8 cellular contexts compared by ENCODE assay signal in genomic region chr1:89198500-89199072, GRCh38. TPM values are rescaled to one million over a fixed set of nuclear protein-coding genes. Genes with fewer than 3 reads are reported as not detected.
A peak's percentile ranks its signal among the peaks of the same experiment; 100 is the strongest.
DNase-seq lines count a peak whose midpoint lies in the region; ATAC-seq, FAIRE-seq and TF ChIP-seq lines count a peak whose summit lies in the region.

A gene with protein sequence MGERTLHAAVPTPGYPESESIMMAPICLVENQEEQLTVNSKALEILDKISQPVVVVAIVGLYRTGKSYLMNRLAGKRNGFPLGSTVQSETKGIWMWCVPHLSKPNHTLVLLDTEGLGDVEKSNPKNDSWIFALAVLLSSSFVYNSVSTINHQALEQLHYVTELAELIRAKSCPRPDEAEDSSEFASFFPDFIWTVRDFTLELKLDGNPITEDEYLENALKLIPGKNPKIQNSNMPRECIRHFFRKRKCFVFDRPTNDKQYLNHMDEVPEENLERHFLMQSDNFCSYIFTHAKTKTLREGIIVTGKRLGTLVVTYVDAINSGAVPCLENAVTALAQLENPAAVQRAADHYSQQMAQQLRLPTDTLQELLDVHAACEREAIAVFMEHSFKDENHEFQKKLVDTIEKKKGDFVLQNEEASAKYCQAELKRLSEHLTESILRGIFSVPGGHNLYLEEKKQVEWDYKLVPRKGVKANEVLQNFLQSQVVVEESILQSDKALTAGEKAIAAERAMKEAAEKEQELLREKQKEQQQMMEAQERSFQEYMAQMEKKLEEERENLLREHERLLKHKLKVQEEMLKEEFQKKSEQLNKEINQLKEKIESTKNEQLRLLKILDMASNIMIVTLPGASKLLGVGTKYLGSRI (minus strand): TSS chr1:89198942. CDS start chr1:89198834, 108 bp downstream.

- TF ChIP-seq POLR2A in tibial nerve (IDR thresholded peaks at IDR 0.05): no peak

- H3K4me3 ChIP-seq in fibroblast of lung (replicated peaks in 1 of 4; ENCODE audit: control extremely low read depth in 1 of 4, insufficient read depth in 1 of 4, low read depth in 3 of 4, low read length in 4 of 4) (peak within 1 kb of the TSS; percentile 37 to 66 (median 50)), pancreas (peak within 1 kb of the TSS in 2 of 4 donors; percentile 24 to 47), tibial nerve (peak within 1 kb of the TSS; percentile 27 to 64 (median 46)), BE2C (ENCODE audit: low read depth, low read length) (no peak within 1 kb of the TSS)

- peaks cover 8 to 20% (median 11%) of the 10 kb centered on the region in 3 donors for H3K27me3 Mint-ChIP-seq in CD14-positive monocyte (ENCODE audit: low read depth in 3 of 3)

- H3K4me1 ChIP-seq in fibroblast of lung (ENCODE audit: control insufficient read depth, extremely low read depth, insufficient read depth, low read length): no peaks in the 10 kb centered on the region
- peaks cover 0 to 3% (median 0%) of the 10 kb centered on the region in 3 donors for H3K4me1 ChIP-seq in pancreas
- H3K4me1 ChIP-seq in tibial nerve: peaks cover 0 to 47% (median 5%) of the 10 kb centered on the region in 4 donors
- no peaks in the 10 kb centered on the region for H3K4me1 ChIP-seq in BE2C

- no peak within 1 kb of the TSS for H3K9ac ChIP-seq in fibroblast of lung (ENCODE audit: insufficient read depth, low read length)

- H3K9me3 ChIP-seq in fibroblast of lung (ENCODE audit: control insufficient read depth, insufficient read depth, low read depth, low read length) (no peaks in the 10 kb centered on the region), pancreas (no peaks in the 10 kb centered on the region), tibial nerve (no peaks in the 10 kb centered on the region), BE2C (no peaks in the 10 kb centered on the region)

- FAIRE-seq in pancreas (lab: Jason Lieb, UNC): no peak

- H3K27ac ChIP-seq in fibroblast of lung (ENCODE audit: insufficient read depth, low read length): no peak within 1 kb of the TSS
- H3K27ac ChIP-seq in pancreas: peak within 1 kb of the TSS in 2 of 4 donors; percentile 2 to 36
- peak within 1 kb of the TSS; percentile 24 to 88 (median 71) for H3K27ac ChIP-seq in tibial nerve

- H3K36me3 ChIP-seq in fibroblast of lung (ENCODE audit: control insufficient read depth, insufficient read depth, low read length): no peaks in the 10 kb centered on the region
- no peaks in the 10 kb centered on the region for H3K36me3 ChIP-seq in pancreas
- H3K36me3 ChIP-seq in tibial nerve: peaks cover 0 to 6% (median 0%) of the 10 kb centered on the region in 3 donors
- H3K36me3 ChIP-seq in BE2C: no peaks in the 10 kb centered on the region

- peak within 1 kb of the TSS; percentile 61 for H3K4me2 ChIP-seq in fibroblast of lung (ENCODE audit: extremely low read depth, insufficient read depth, low read length)

- H2AFZ ChIP-seq in fibroblast of lung (ENCODE audit: low read length): peak within 1 kb of the TSS; percentile 61

- peak in 1 of 2 donors; percentile 72 for TF ChIP-seq EP300 in tibial nerve (IDR thresholded peaks at IDR 0.05)

- peak in 3 of 4 donors; percentile 61 to 83 (median 76) for ATAC-seq in pancreas

- H3K27ac Mint-ChIP-seq in CD14-positive monocyte: peak within 1 kb of the TSS; percentile 81 to 93 (median 89)

- H3K4me3 Mint-ChIP-seq in CD14-positive monocyte: peak within 1 kb of the TSS; percentile 94 to 100

- H3K9me3 Mint-ChIP-seq in CD14-positive monocyte: peaks cover 0 to 4% (median 0%) of the 10 kb centered on the region in 7 donors

- no peaks in the 10 kb centered on the region for H4K20me1 ChIP-seq in fibroblast of lung (ENCODE audit: control insufficient read depth, extremely low read depth, insufficient read depth, low read length)

- H3K36me3 Mint-ChIP-seq in CD14-positive monocyte: peaks cover 13 to 35% of the 10 kb centered on the region in 2 donors

- intact Hi-C loops in CD14-positive monocyte (cut with micrococcal nuclease): loop anchor here in 1 of 2 donors (5.0 kb wide), 1 partner anchor 154 kb away; no protein-coding TSS in a partner anchor
- intact Hi-C loops in pancreas (cut with DNase I): no loop called here

- no peaks in the 10 kb centered on the region for H3K79me2 ChIP-seq in fibroblast of lung (ENCODE audit: control insufficient read depth, insufficient read depth, low read length)

- no peaks in the 10 kb centered on the region for H3K27me3 ChIP-seq in fibroblast of lung (ENCODE audit: control insufficient read depth, insufficient read depth, low read length)
- peaks cover 0 to 5% (median 0%) of the 10 kb centered on the region in 4 donors for H3K27me3 ChIP-seq in pancreas
- H3K27me3 ChIP-seq in tibial nerve: no peaks in the 10 kb centered on the region
- no peaks in the 10 kb centered on the region for H3K27me3 ChIP-seq in BE2C

- H3K4me1 Mint-ChIP-seq in CD14-positive monocyte: peaks cover 46% of the 10 kb centered on the region

- WGBS in pancreas, 2 donors: 19 to 23% methylated on average over 20 of the region's 20 CpGs
- WGBS in tibial nerve, 2 donors: 31 to 43% methylated on average over 20 of the region's 20 CpGs

- TF ChIP-seq CTCF in CD14-positive monocyte (IDR thresholded peaks at IDR 0.05): no peak
- no peak for TF ChIP-seq CTCF in GM20000 (IDR thresholded peaks at IDR 0.05; ENCODE audit: extremely low read depth, missing control alignments)
- TF ChIP-seq CTCF in fibroblast of lung (conservative IDR thresholded peaks at IDR 0.05 in 1 of 2, IDR thresholded peaks at IDR 0.05 in 1 of 2; ENCODE audit: low read depth in 1 of 2, low read length in 2 of 2): no peak
- TF ChIP-seq CTCF in pancreas (IDR thresholded peaks at IDR 0.05): no peak
- no peak for TF ChIP-seq CTCF in tibial nerve (IDR thresholded peaks at IDR 0.05)
- TF ChIP-seq CTCF in BE2C (IDR thresholded peaks at IDR 0.05; ENCODE audit: low read depth, low read length): no peak

- DNase-seq in CD14-positive monocyte (ENCODE audit: low spot score) (peak; percentile 50), GM20000 (ENCODE audit: low spot score) (peak; percentile 52), M059J (ENCODE audit: low read depth) (peak; percentile 80), activated T-cell treated with anti-CD3 and anti-CD28 coated beads for 4 hours (peak; percentile 30), fibroblast of lung (ENCODE audit: low read depth in 2 of 2) (peak; percentile 1 to 29), pancreas (peak in 2 of 6 donors; percentile 30 to 61), tibial nerve (ENCODE audit: low spot score in 2 of 2) (peak in 1 of 2 donors; percentile 44), BE2C (no peak)

RNA-seq across cellular contexts. Expression of the gene that starts here (rescaled TPM):
- polyA plus RNA-seq in CD14-positive monocyte: 10 to 100 TPM; 13.0 to 17.4 TPM
- total RNA-seq in M059J (2014; rRNA removed; shearing (Covaris generic)): 13.5 and 22.2 TPM in 2 replicates
- total RNA-seq in fibroblast of lung: 0.50 and 0.77 TPM in 2 replicates
- 0.40 and 1.3 TPM in 2 replicates for polyA plus RNA-seq in fibroblast of lung
- polyA plus RNA-seq in fibroblast of lung (2012): 0.20 and 0.86 TPM in 2 replicates
- 0.47 and 1.6 TPM in 2 replicates for polyA minus RNA-seq in fibroblast of lung (ENCODE audit: low replicate concordance)
- 1 to 10 TPM in 5 of 6 donors, under 1 TPM in 1; 0.66 to 2.6 (median 1.3) TPM for total RNA-seq in pancreas
- 1 to 10 TPM; 1.3 to 1.8 TPM for polyA plus RNA-seq in pancreas
- 10 to 100 TPM in 2 of 4 donors, 1 to 10 TPM in 2; 4.0 to 24.0 (median 11.3) TPM for total RNA-seq in tibial nerve
- polyA plus RNA-seq in BE2C (2012; ENCODE audit: insufficient read depth, insufficient read length, low read depth): 0.66 TPM
